In the genomic region with DNA sequence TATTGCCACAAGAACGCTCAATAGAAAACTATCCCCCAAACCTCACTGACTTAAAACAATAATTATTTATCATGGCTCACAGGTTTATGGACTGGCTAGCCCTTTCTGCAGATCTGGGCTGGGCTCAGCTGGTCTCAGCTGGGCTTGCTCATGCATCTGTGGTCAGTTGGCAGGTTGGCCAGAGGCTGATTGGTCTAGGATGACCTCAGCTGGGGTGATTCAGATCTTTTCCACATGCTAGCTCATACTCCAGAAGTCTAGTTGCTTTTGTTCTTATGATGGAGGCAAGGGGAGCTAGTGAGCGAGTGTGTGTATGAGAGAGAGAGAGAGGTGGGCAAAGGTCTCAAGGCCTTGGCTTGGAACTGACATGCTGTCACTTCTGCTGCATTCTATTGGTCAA, we compare ENCODE assay signal across 9 cellular contexts.
DNase-seq lines count a peak whose midpoint lies in the region; ATAC-seq and TF ChIP-seq lines count a peak whose summit lies in the region.
"Had no signal": no experiment of that assay in that cellular context is flagged by ENCODE, and none has a peak within 500 bp of the region (broad histone marks: within the 10 kb centered on the region; RNA-seq: fewer than 3 reads in every experiment).

No MANE protein-coding gene starts in this region.

- no peak overlapping the region for H3K9ac ChIP-seq in stomach smooth muscle (ENCODE audit: low read length in 2 of 2)

- DNase-seq in HCEC 1CT (peak; percentile 84), cardiac fibroblast (ENCODE audit: low read depth in 2 of 2) (peak; percentile 17 to 77), iris pigment epithelial cell (ENCODE audit: low read depth) (peak; percentile 64), NCI-H510A treated with DMSO at 0.1 percent for 48 hours (lab: John Stamatoyannopoulos, UW) (no peak)
- DNase-seq: NCI-H1694 had no signal

- H3K27me3 ChIP-seq in stomach smooth muscle (ENCODE audit: control insufficient read depth in 1 of 2, insufficient read depth in 2 of 2, low read length in 2 of 2), result no peaks in the 10 kb centered on the region

- H3K4me1 ChIP-seq in stomach smooth muscle (ENCODE audit: control insufficient read depth, insufficient read depth, low read length), result peaks cover 4% of the 10 kb centered on the region

- ATAC-seq in GM21367 (IDR thresholded peaks at IDR 0.05; ENCODE audit: unreplicated experiment), result no peak
- ATAC-seq in GM19324 (IDR thresholded peaks at IDR 0.05; ENCODE audit: low FRiP score, unreplicated experiment), result no peak
- ATAC-seq in HG02798 (IDR thresholded peaks at IDR 0.05; ENCODE audit: poor library complexity, unreplicated experiment), result no peak

- H3K4me3 ChIP-seq in cardiac fibroblast (replicated peaks in 1 of 2; ENCODE audit: low read depth in 2 of 2, low read length in 2 of 2) (no peak overlapping the region), stomach smooth muscle (ENCODE audit: low read length in 2 of 2) (no peak overlapping the region)

- no peak for TF ChIP-seq CTCF in cardiac fibroblast (IDR thresholded peaks at IDR 0.05; ENCODE audit: low read depth, low read length)

- H3K36me3 ChIP-seq in stomach smooth muscle (ENCODE audit: control insufficient read depth in 2 of 2, insufficient read depth in 2 of 2, low read length in 2 of 2), result no peaks in the 10 kb centered on the region

- H3K27ac ChIP-seq in stomach smooth muscle (ENCODE audit: low read length), result peak overlapping the region; percentile 24

- no peaks in the 10 kb centered on the region for H3K9me3 ChIP-seq in stomach smooth muscle (ENCODE audit: control insufficient read depth in 2 of 2, low read length in 2 of 2)
